2 cellular contexts compared by ENCODE assay signal in the genomic region with DNA sequence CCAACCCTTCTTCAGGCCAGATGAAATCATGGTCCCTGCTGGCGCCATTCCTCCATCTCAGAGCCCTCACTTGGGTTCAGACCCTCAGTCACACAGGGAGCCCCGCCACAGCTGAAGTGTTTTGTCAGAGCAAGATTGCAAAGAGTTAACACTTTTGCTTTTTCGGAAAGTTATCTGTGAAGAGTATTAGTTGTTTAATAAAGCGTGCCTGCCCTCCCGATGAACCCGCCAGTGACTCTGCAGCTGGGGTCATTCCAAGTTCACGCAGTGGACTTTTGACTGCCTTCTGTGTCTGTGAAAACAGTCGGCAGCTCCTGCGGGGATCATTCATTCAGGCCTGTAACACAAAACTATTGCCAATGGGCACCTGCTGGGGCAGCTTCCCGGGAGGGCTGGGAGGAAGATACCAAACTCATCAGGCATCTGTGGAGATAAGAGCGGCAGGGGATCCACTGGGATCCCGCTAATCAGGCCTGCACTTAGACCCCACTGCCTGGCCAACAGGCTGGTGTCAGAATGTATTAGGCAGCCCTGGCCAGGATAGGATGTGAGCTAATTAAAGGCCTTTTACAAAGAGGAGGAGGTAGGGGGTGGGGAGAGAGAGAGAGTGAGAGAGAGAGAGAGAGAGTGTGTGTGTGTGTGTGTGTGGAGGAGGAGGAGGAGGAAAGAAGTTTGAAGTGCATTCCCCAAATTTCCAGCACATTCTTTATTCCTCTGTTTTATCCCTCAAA.
TF ChIP-seq lines count a peak whose summit lies in the region.

No MANE protein-coding gene starts in this region.

TF ChIP-seq in HCT116, 20 proteins besides CTCF, POLR2A, EP300 and RAD21 (continued from another document):
- TF ChIP-seq FOSL1 (IDR thresholded peaks at IDR 0.05; ENCODE audit: low read depth): no peak
- no peak for TF ChIP-seq YY1 (IDR thresholded peaks at IDR 0.05; ENCODE audit: extremely low read depth, insufficient replicate concordance, low read depth, low read length)

TF ChIP-seq in WTC11, 78 proteins besides CTCF, POLR2A, EP300 and RAD21 (continued from another document):
- TF ChIP-seq, protein P1, sequence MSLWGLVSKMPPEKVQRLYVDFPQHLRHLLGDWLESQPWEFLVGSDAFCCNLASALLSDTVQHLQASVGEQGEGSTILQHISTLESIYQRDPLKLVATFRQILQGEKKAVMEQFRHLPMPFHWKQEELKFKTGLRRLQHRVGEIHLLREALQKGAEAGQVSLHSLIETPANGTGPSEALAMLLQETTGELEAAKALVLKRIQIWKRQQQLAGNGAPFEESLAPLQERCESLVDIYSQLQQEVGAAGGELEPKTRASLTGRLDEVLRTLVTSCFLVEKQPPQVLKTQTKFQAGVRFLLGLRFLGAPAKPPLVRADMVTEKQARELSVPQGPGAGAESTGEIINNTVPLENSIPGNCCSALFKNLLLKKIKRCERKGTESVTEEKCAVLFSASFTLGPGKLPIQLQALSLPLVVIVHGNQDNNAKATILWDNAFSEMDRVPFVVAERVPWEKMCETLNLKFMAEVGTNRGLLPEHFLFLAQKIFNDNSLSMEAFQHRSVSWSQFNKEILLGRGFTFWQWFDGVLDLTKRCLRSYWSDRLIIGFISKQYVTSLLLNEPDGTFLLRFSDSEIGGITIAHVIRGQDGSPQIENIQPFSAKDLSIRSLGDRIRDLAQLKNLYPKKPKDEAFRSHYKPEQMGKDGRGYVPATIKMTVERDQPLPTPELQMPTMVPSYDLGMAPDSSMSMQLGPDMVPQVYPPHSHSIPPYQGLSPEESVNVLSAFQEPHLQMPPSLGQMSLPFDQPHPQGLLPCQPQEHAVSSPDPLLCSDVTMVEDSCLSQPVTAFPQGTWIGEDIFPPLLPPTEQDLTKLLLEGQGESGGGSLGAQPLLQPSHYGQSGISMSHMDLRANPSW (CRISPR knock-in tag; conservative IDR thresholded peaks at IDR 0.05; ENCODE audit: low read depth): no peak
- no peak for TF ChIP-seq KAT7 (CRISPR knock-in tag; IDR thresholded peaks at IDR 0.05; ENCODE audit: borderline replicate concordance)
